8 cellular contexts compared by ENCODE assay signal in the genomic region with DNA sequence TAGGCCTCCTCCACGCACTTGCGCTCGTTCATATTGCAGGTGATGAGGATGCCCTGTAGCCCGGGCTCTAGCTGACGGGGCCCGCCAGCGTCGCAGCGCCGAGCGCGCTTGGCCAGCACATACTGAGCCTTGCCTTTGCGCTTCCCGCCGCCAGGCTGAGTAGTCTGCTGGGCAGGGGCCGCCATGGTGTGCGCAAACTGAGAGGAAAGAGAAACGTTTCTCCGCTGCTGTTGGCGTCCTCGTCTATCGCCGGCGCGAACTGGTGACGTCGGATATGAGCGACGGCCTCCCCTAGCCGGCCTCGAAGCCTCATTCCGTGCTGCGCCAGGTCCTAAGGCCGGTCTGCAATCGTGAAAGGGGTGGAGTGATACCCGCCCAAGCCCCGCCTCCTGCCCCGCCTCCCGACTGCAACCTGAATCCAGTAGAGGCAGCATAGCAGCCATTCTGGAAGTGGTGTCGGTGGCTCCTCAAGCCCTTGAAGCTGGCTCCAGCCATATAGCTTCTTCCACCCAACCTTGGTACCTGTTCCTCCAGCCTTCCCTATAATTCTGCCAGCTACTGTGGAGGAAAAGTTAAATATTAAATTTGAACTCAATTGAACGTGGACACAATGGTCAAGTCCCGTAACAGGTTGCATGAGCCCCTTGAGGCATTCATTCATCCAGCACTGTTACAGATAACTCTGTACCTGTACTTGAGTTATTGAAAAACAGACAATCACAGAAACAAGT.
DNase-seq lines count a peak whose midpoint lies in the region; ATAC-seq and TF ChIP-seq lines count a peak whose summit lies in the region.

A gene with protein sequence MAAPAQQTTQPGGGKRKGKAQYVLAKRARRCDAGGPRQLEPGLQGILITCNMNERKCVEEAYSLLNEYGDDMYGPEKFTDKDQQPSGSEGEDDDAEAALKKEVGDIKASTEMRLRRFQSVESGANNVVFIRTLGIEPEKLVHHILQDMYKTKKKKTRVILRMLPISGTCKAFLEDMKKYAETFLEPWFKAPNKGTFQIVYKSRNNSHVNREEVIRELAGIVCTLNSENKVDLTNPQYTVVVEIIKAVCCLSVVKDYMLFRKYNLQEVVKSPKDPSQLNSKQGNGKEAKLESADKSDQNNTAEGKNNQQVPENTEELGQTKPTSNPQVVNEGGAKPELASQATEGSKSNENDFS (minus strand): TSS at position 264 of the 731 bp plus-strand sequence. CDS start 79 bp downstream, at position 185.

- DNase-seq in NCI-H2081 (lab: John Stamatoyannopoulos, UW) (peak; percentile 91 to 94), T1000 (lab: John Stamatoyannopoulos, UW) (peak; percentile 90), astrocyte of the hippocampus (ENCODE audit: low read depth, low spot score) (peak; percentile 98), hippocampal formation (lab: John Stamatoyannopoulos, UW) (peak; percentile 75 to 86), retinal pigment epithelial cell (ENCODE audit: low read depth) (peak; percentile 82), OCI-M2 (lab: John Stamatoyannopoulos, UW; ENCODE audit: unreplicated experiment) (no peak)

- ATAC-seq in GM18511 (IDR thresholded peaks at IDR 0.05; ENCODE audit: unreplicated experiment) (peak; percentile 87), HG03025 (IDR thresholded peaks at IDR 0.05; ENCODE audit: low FRiP score, unreplicated experiment) (peak; percentile 84)

- peak; percentile 3 for TF ChIP-seq CTCF in retinal pigment epithelial cell (conservative IDR thresholded peaks at IDR 0.05; ENCODE audit: low read depth, low read length)

- H3K4me3 ChIP-seq in retinal pigment epithelial cell (ENCODE audit: low read length) = peak within 1 kb of the TSS; percentile 99
